In genomic region chr5:178371362-178372090, GRCh38 we compare ENCODE assay signal across 21 cellular contexts.
DNase-seq lines count a peak whose midpoint lies in the region; ATAC-seq and TF ChIP-seq lines count a peak whose summit lies in the region.
"Had no signal": no experiment of that assay in that cellular context is flagged by ENCODE, and none has a peak within 500 bp of the region (broad histone marks: within the 10 kb centered on the region; RNA-seq: fewer than 3 reads in every experiment).

No MANE protein-coding gene starts in this region.

- H3K4me2 ChIP-seq in H9 (ENCODE audit: insufficient read depth, insufficient read length, low read length): no peak overlapping the region

- peak overlapping the region in 1 of 3 experiments; percentile 19; a peak in 2 of 7 replicates for H3K27ac Mint-ChIP-seq in H9
- H3K27ac Mint-ChIP-seq: activated naive CD4-positive, alpha-beta T cell treated with anti-CD3 and anti-CD28 coated beads, Interleukin-2, amount 50 U/mL, for 24 hours; effector memory CD8-positive, alpha-beta T cell had no signal

- H2BK20ac ChIP-seq in H9 (ENCODE audit: low read depth, low read length, poor library complexity, severe bottlenecking): no peak overlapping the region

- no peak for DNase-seq in H9
- DNase-seq in coronary artery (ENCODE audit: low spot score): no peak
- no peak for DNase-seq in lower lobe of right lung
- DNase-seq in SKM-1 treated with dmso at 0.1 percent for 144 hours (lab: John Stamatoyannopoulos, UW; ENCODE audit: unreplicated experiment): no peak
- no peak for DNase-seq in foreskin keratinocyte
- DNase-seq: activated CD4-positive, alpha-beta T cell treated with anti-CD3 and anti-CD28 coated beads, Interleukin-2, amount 50 U/mL, for 4 hours; activated T-cell treated with anti-CD3 and anti-CD28 coated beads, Interleukin-2, amount 50 U/mL, for 1 hour; effector memory CD8-positive, alpha-beta T cell; foreskin fibroblast; NCI-H2081 treated with DMSO at 0.1 percent for 48 hours; NCI-H526; OCI-M1; sigmoid colon; stimulated activated CD4-positive, alpha-beta T cell treated with anti-CD3 and anti-CD28 coated beads, Interleukin-4, amount 100 ng/mL, for 1 hour; tibial artery had no signal

- H3K9me3 ChIP-seq in H9 (ENCODE audit: control insufficient read depth, low read depth, low read length): peaks cover 5% of the 10 kb centered on the region
- no peaks in the 10 kb centered on the region for H3K9me3 ChIP-seq in lower lobe of right lung
- H3K9me3 ChIP-seq in stomach smooth muscle (ENCODE audit: control insufficient read depth in 2 of 2, low read length in 2 of 2): no peaks in the 10 kb centered on the region
- H3K9me3 ChIP-seq: sigmoid colon, tibial artery had no signal

- H3K4me3 ChIP-seq in coronary artery (peak overlapping the region; percentile 39), lower lobe of right lung (no peak overlapping the region), stomach smooth muscle (ENCODE audit: low read length in 2 of 2) (peak overlapping the region; percentile 40 to 55)
- H3K4me3 ChIP-seq: cardiac muscle cell, lung, tibial artery had no signal

- H3K9ac ChIP-seq in H9 (ENCODE audit: extremely low read depth, insufficient read length, low read length) (no peak overlapping the region), stomach smooth muscle (ENCODE audit: low read length in 2 of 2) (peak overlapping the region in 1 of 2 donors; percentile 29)

- H3T11ph ChIP-seq in H9 (ENCODE audit: low read length): no peak overlapping the region

- H3K36me3 Mint-ChIP-seq in H9 (ENCODE audit: insufficient read depth in 1 of 3, low read depth in 3 of 3): peaks cover 5 to 17% (median 12%) of the 10 kb centered on the region in 3 experiments; a peak in 6 of 7 replicates
- H3K36me3 Mint-ChIP-seq: activated naive CD4-positive, alpha-beta T cell treated with anti-CD3 and anti-CD28 coated beads, Interleukin-2, amount 50 U/mL, for 24 hours had no signal

- H3K14ac ChIP-seq in H9 (ENCODE audit: insufficient read depth, low read length): peak overlapping the region; percentile 23; the same call in 1 of the 2 replicates

- no peak overlapping the region for H3K4me3 Mint-ChIP-seq in H9
- H3K4me3 Mint-ChIP-seq: activated naive CD4-positive, alpha-beta T cell treated with anti-CD3 and anti-CD28 coated beads, Interleukin-2, amount 50 U/mL, for 24 hours; effector memory CD8-positive, alpha-beta T cell had no signal

- no peaks in the 10 kb centered on the region for H3K79me2 ChIP-seq in H9 (ENCODE audit: insufficient read depth, low read length)

- H2BK5ac ChIP-seq in H9 (ENCODE audit: insufficient read length, low read length): no peak overlapping the region

- peaks cover 8 to 13% of the 10 kb centered on the region in 2 experiments for H3K9me3 Mint-ChIP-seq in H9
- H3K9me3 Mint-ChIP-seq: activated naive CD4-positive, alpha-beta T cell treated with anti-CD3 and anti-CD28 coated beads, Interleukin-2, amount 50 U/mL, for 24 hours; effector memory CD8-positive, alpha-beta T cell had no signal

- no CpG with 5 or more reads among the region's 24 CpGs for WGBS in H9 (ENCODE audit: extremely low coverage, insufficient read length, low lambda C conversion rate)

- intact Hi-C loops in lower lobe of right lung (cut with DNase I): no loop called here

- H3K56ac ChIP-seq in H9 (ENCODE audit: insufficient read length, low read depth, low read length): no peak overlapping the region

- no peak overlapping the region for H2AK5ac ChIP-seq in H9 (ENCODE audit: insufficient read length, low read length)

- no peaks in the 10 kb centered on the region for H3K36me3 ChIP-seq in lower lobe of right lung
- H3K36me3 ChIP-seq in stomach smooth muscle (ENCODE audit: control insufficient read depth in 2 of 2, insufficient read depth in 2 of 2, low read length in 2 of 2): no peaks in the 10 kb centered on the region
- H3K36me3 ChIP-seq: cardiac muscle cell, sigmoid colon, tibial artery had no signal

- H4K20me1 ChIP-seq in H9 (ENCODE audit: control insufficient read depth, insufficient read depth, insufficient read length): peaks cover 2% of the 10 kb centered on the region

- ATAC-seq in lower lobe of right lung (peak in 1 of 2 donors; percentile 17), HG03045 (IDR thresholded peaks at IDR 0.05; ENCODE audit: unreplicated experiment) (no peak), HG02852 (IDR thresholded peaks at IDR 0.05; ENCODE audit: unreplicated experiment) (no peak), foreskin keratinocyte (no peak)
- ATAC-seq: effector memory CD8-positive, alpha-beta T cell had no signal

- H4K91ac ChIP-seq in H9 (ENCODE audit: insufficient read length, low read depth, low read length): no peak overlapping the region

- no peak overlapping the region for H4K8ac ChIP-seq in H9 (replicated peaks; ENCODE audit: insufficient read length, low read depth, low read length)

- H3K79me1 ChIP-seq in H9 (ENCODE audit: insufficient read depth, low read depth, low read length, poor library complexity, severe bottlenecking): no peaks in the 10 kb centered on the region

- peaks cover 3% of the 10 kb centered on the region for H3K27me3 Mint-ChIP-seq in H9 (ENCODE audit: low read depth)

- no peak overlapping the region for H4K5ac ChIP-seq in H9 (ENCODE audit: insufficient read length, low read depth, low read length)

- no peak overlapping the region for H2AFZ ChIP-seq in H9 (ENCODE audit: low read length)

- no peak overlapping the region for H2BK12ac ChIP-seq in H9 (ENCODE audit: insufficient read length, low read depth, low read length)

- no peak overlapping the region for H3K4ac ChIP-seq in H9 (ENCODE audit: low read depth, low read length)

- peaks cover 10 to 12% of the 10 kb centered on the region in 2 experiments for H3K4me1 Mint-ChIP-seq in H9
- H3K4me1 Mint-ChIP-seq: activated naive CD4-positive, alpha-beta T cell treated with anti-CD3 and anti-CD28 coated beads, Interleukin-2, amount 50 U/mL, for 24 hours had no signal

- H3K18ac ChIP-seq in H9 (ENCODE audit: insufficient read length, low read depth, low read length): no peak overlapping the region

- H3K4me1 ChIP-seq in H9 (ENCODE audit: insufficient read depth, low read length): no peaks in the 10 kb centered on the region
- no peaks in the 10 kb centered on the region for H3K4me1 ChIP-seq in lower lobe of right lung
- peaks cover 4% of the 10 kb centered on the region for H3K4me1 ChIP-seq in stomach smooth muscle (ENCODE audit: control insufficient read depth, insufficient read depth, low read length)
- H3K4me1 ChIP-seq in foreskin keratinocyte: no peaks in the 10 kb centered on the region

- no peaks in the 10 kb centered on the region for H3K23me2 ChIP-seq in H9 (ENCODE audit: insufficient read length, low read depth, low read length, poor library complexity, severe bottlenecking)

- H2BK15ac ChIP-seq in H9 (ENCODE audit: low read depth, low read length): no peak overlapping the region

- TF ChIP-seq CTCF in H9 (conservative IDR thresholded peaks at IDR 0.05): no peak
- no peak for TF ChIP-seq CTCF in coronary artery (IDR thresholded peaks at IDR 0.05)
- TF ChIP-seq CTCF in lower lobe of right lung (IDR thresholded peaks at IDR 0.05): no peak
- TF ChIP-seq CTCF in foreskin keratinocyte (conservative IDR thresholded peaks at IDR 0.05): no peak

- no peak overlapping the region for H3K27ac ChIP-seq in H9 (ENCODE audit: insufficient read length, low read depth, low read length)
- peak overlapping the region in 1 of 2 donors; percentile 24 for H3K27ac ChIP-seq in coronary artery
- H3K27ac ChIP-seq in lower lobe of right lung: peak overlapping the region; percentile 48
- peak overlapping the region; percentile 41 for H3K27ac ChIP-seq in stomach smooth muscle (ENCODE audit: low read length)
- H3K27ac ChIP-seq in foreskin keratinocyte: no peak overlapping the region
- H3K27ac ChIP-seq: cardiac muscle cell, tibial artery had no signal

- H2BK120ac ChIP-seq in H9 (ENCODE audit: low read depth, low read length, poor library complexity, severe bottlenecking): no peak overlapping the region

- H3K23ac ChIP-seq in H9 (ENCODE audit: insufficient read length, low read depth, low read length): no peak overlapping the region

- H3K27me3 ChIP-seq in H9 (ENCODE audit: insufficient read depth, low read length) (no peaks in the 10 kb centered on the region), lower lobe of right lung (ENCODE audit: low read depth) (no peaks in the 10 kb centered on the region), stomach smooth muscle (ENCODE audit: control insufficient read depth in 1 of 2, insufficient read depth in 2 of 2, low read length in 2 of 2) (peaks cover 0 to 3% of the 10 kb centered on the region in 2 donors), foreskin keratinocyte (no peaks in the 10 kb centered on the region)
- H3K27me3 ChIP-seq: cardiac muscle cell had no signal

Comparison
In these comparisons a context has a peak if more than half of its experiments do, and no peak if none do; other contexts are left out.
1. H3K27ac ChIP-seq: peak in lower lobe of right lung (single experiment) and stomach smooth muscle (single experiment); none in H9 (single experiment) and foreskin keratinocyte (single experiment).